33 cellular contexts compared by ENCODE assay signal in the genomic region with DNA sequence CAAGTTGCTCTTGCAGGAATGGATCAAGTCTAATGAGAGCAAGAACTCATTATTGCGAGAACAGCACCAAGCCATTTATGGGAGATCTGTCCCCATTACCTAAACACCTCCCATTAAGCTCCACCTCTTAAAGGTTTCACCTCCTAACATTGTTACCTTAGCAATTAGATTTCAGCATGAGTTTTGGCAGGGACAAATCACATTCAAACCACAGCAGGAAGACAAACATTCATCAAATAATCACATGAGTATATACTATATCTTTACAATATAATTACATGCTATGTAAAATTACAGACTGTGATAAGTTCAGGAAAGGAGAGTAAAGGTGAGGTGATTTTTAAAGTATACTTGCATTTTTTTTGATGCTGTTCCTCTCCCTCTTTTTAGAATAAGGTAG.
"Had no signal": no experiment of that assay in that cellular context is flagged by ENCODE, and none has a peak within 500 bp of the region (broad histone marks: within the 10 kb centered on the region; RNA-seq: fewer than 3 reads in every experiment).

No MANE protein-coding gene starts in this region.

- H3K36me3 ChIP-seq: adrenal gland, esophagus muscularis mucosa, gastrocnemius medialis, heart left ventricle, WERI-Rb-1 had no signal

- H3K27ac Mint-ChIP-seq: activated B cell treated with CpG ODN at 0.5 μM for 24 hours; activated CD8-positive, alpha-beta T cell treated with anti-CD3 and anti-CD28 coated beads for 36 hours; activated naive CD4-positive, alpha-beta T cell treated with anti-CD3 and anti-CD28 coated beads for 36 hours; activated naive CD4-positive, alpha-beta T cell treated with anti-CD3 and anti-CD28 coated beads, Interleukin-2, amount 50 U/mL, for 24 hours; activated naive CD8-positive, alpha-beta T cell treated with anti-CD3 and anti-CD28 coated beads for 36 hours; activated naive CD8-positive, alpha-beta T cell treated with anti-CD3 and anti-CD28 coated beads, Interleukin-2, amount 50 U/mL, for 24 hours; activated T-helper 1 cell treated with anti-CD3 and anti-CD28 coated beads, Interleukin-12 subunit alpha, Interleukin-12 subunit beta, Interleukin-2, Interleukin-4 antibody, amounts not matched to agents 30 ng/mL and 10 ng/mL and 1 ng/mL, durations not matched to agents 14 hours and 24 hours and 36 hours; activated T-helper 2 cell treated with anti-CD3 and anti-CD28 coated beads, Interferon-gamma antibody, Interleukin-2, Interleukin-4, amounts not matched to agents 10 μg/mL and 5 μg/mL and 100 μg/mL, durations not matched to agents 14 hours and 24 hours and 36 hours; effector memory CD8-positive, alpha-beta T cell; T-helper 2 cell treated with Interferon-gamma antibody and Interleukin-4, amounts not matched to agents 5 μg/mL and 100 μg/mL, for 36 hours had no signal

- H3K4me3 ChIP-seq: adrenal gland, body of pancreas, esophagus muscularis mucosa, gastrocnemius medialis, heart left ventricle had no signal

- H3K4me3 Mint-ChIP-seq: activated B cell treated with CpG ODN at 0.5 μM for 24 hours; activated CD8-positive, alpha-beta T cell treated with anti-CD3 and anti-CD28 coated beads for 36 hours; activated naive CD4-positive, alpha-beta T cell treated with anti-CD3 and anti-CD28 coated beads for 36 hours; activated naive CD4-positive, alpha-beta T cell treated with anti-CD3 and anti-CD28 coated beads, Interleukin-2, amount 50 U/mL, for 24 hours; activated naive CD8-positive, alpha-beta T cell treated with anti-CD3 and anti-CD28 coated beads for 36 hours; activated naive CD8-positive, alpha-beta T cell treated with anti-CD3 and anti-CD28 coated beads, Interleukin-2, amount 50 U/mL, for 24 hours; activated T-cell treated with anti-CD3 and anti-CD28 coated beads, Interleukin-2, amount 50 U/mL, for 4 hours; activated T-helper 1 cell treated with anti-CD3 and anti-CD28 coated beads, Interleukin-12 subunit alpha, Interleukin-12 subunit beta, Interleukin-2, Interleukin-4 antibody, amounts not matched to agents 30 ng/mL and 10 ng/mL and 1 ng/mL, durations not matched to agents 14 hours and 24 hours and 36 hours; effector memory CD8-positive, alpha-beta T cell; T-helper 2 cell treated with Interferon-gamma antibody and Interleukin-4, amounts not matched to agents 5 μg/mL and 100 μg/mL, for 36 hours had no signal

- ATAC-seq: activated CD4-positive, CD25-positive, alpha-beta regulatory T cell treated with anti-CD3 and anti-CD28 coated beads, Interleukin-2, amount 50 U/mL, for 24 hours; activated CD8-positive, alpha-beta T cell treated with anti-CD3 and anti-CD28 coated beads for 36 hours; activated naive CD8-positive, alpha-beta T cell treated with anti-CD3 and anti-CD28 coated beads, Interleukin-2, amount 50 U/mL, for 24 hours; activated T-cell treated with anti-CD3 and anti-CD28 coated beads, Interleukin-2, amount 50 U/mL, for 4 hours; body of pancreas; effector memory CD8-positive, alpha-beta T cell; foreskin keratinocyte; gastrocnemius medialis; heart left ventricle had no signal

- H3K9me3 Mint-ChIP-seq: activated CD8-positive, alpha-beta T cell treated with anti-CD3 and anti-CD28 coated beads for 36 hours; activated naive CD4-positive, alpha-beta T cell treated with anti-CD3 and anti-CD28 coated beads for 36 hours; activated naive CD8-positive, alpha-beta T cell treated with anti-CD3 and anti-CD28 coated beads, Interleukin-2, amount 50 U/mL, for 24 hours; activated T-helper 1 cell treated with anti-CD3 and anti-CD28 coated beads, Interleukin-12 subunit alpha, Interleukin-12 subunit beta, Interleukin-2, Interleukin-4 antibody, amounts not matched to agents 30 ng/mL and 10 ng/mL and 1 ng/mL, durations not matched to agents 14 hours and 24 hours and 36 hours; activated T-helper 2 cell treated with anti-CD3 and anti-CD28 coated beads, Interferon-gamma antibody, Interleukin-2, Interleukin-4, amounts not matched to agents 10 μg/mL and 5 μg/mL and 100 μg/mL, durations not matched to agents 14 hours and 24 hours and 36 hours; T-helper 2 cell treated with Interferon-gamma antibody and Interleukin-4, amounts not matched to agents 5 μg/mL and 100 μg/mL, for 36 hours had no signal

- H3K27ac ChIP-seq: adrenal gland, body of pancreas, esophagus muscularis mucosa, foreskin keratinocyte, gastrocnemius medialis, heart left ventricle, WERI-Rb-1 had no signal

- H3K36me3 Mint-ChIP-seq: activated naive CD8-positive, alpha-beta T cell treated with anti-CD3 and anti-CD28 coated beads for 36 hours had no signal

- H3K4me1 ChIP-seq: adrenal gland, body of pancreas, foreskin keratinocyte, gastrocnemius medialis, heart left ventricle had no signal

- H3K27me3 ChIP-seq: adrenal gland, body of pancreas, esophagus muscularis mucosa, gastrocnemius medialis had no signal

- H3K4me1 Mint-ChIP-seq: activated naive CD8-positive, alpha-beta T cell treated with anti-CD3 and anti-CD28 coated beads for 36 hours; activated naive CD8-positive, alpha-beta T cell treated with anti-CD3 and anti-CD28 coated beads, Interleukin-2, amount 50 U/mL, for 24 hours had no signal

- DNase-seq: activated B cell treated with CpG ODN at 0.5 μM for 24 hours; activated CD4-positive, alpha-beta T cell treated with anti-CD3 and anti-CD28 coated beads for 48 hours; activated CD4-positive, alpha-beta T cell treated with anti-CD3 and anti-CD28 coated beads, Interleukin-2, amount 50 U/mL, for 1 hour; activated CD4-positive, alpha-beta T cell treated with anti-CD3 and anti-CD28 coated beads, Interleukin-2, amount 50 U/mL, for 48 hours; activated CD8-positive, alpha-beta memory T cell treated with anti-CD3 and anti-CD28 coated beads for 24 hours; activated CD8-positive, alpha-beta T cell treated with anti-CD3 and anti-CD28 coated beads for 36 hours; activated effector memory CD4-positive, alpha-beta T cell treated with anti-CD3 and anti-CD28 coated beads, Interleukin-2, amount 50 U/mL, for 16 hours; activated naive CD4-positive, alpha-beta T cell treated with anti-CD3 and anti-CD28 coated beads for 36 hours; activated naive CD8-positive, alpha-beta T cell treated with anti-CD3 and anti-CD28 coated beads for 36 hours; activated naive CD8-positive, alpha-beta T cell treated with anti-CD3 and anti-CD28 coated beads, Interleukin-2, amount 50 U/mL, for 24 hours; activated T-cell treated with anti-CD3 and anti-CD28 coated beads, Interleukin-2, amount 50 U/mL, for 4 hours; adrenal gland; amygdala; aorta; body of pancreas; caudate nucleus; cortex of kidney; dermis blood vessel endothelial cell; effector CD4-positive, alpha-beta T cell; effector memory CD8-positive, alpha-beta T cell; erythroblast; foreskin keratinocyte; gastrocnemius medialis; glutamatergic neuron; heart left ventricle; T1000; WERI-Rb-1 had no signal

- H3K9me3 ChIP-seq: adrenal gland, body of pancreas, esophagus muscularis mucosa, gastrocnemius medialis, heart left ventricle had no signal
